Comparison of ENCODE assay signal across 20 cellular contexts in the genomic region with DNA sequence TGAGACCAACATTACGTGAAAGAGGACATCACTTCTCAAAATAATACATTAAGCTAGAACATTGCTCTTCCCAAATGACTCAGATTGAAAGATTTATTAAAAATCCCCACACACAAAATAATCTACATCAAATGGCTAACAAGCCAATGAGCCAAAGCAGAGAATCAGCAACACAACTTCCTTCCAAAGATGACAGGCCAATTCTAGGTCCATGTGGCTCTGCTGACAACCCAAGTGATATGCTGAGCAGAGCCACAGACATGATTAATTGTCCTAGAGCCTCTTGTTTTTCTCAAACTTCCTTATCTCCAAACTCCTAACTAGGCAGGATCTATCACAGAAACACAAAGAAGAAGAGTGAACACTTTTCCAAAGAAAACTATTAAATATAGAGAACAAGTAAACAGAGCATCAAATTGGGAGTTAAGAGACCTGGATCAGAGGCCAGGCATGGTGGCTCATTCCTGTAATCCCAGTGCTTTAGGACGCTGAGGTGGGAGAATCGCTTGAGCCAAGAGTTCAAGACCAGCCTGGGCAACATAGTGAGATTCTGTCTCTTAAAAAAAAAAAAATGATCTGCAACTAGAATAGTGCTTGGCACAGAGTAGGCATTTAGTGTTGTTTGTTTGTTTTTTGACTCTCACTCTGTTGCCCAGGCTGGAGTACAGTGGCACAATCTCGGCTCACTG. TPM values are rescaled to one million over a fixed set of nuclear protein-coding genes. Genes with fewer than 3 reads are reported as not detected.
DNase-seq lines count a peak whose midpoint lies in the region; ATAC-seq, FAIRE-seq and TF ChIP-seq lines count a peak whose summit lies in the region.
"Had no signal": no experiment of that assay in that cellular context is flagged by ENCODE, and none has a peak within 500 bp of the region (broad histone marks: within the 10 kb centered on the region; RNA-seq: fewer than 3 reads in every experiment).

No MANE protein-coding gene starts in this region.

- peak; percentile 27 for FAIRE-seq in GM12892 (lab: Jason Lieb, UNC)
- FAIRE-seq in GM12878 (lab: Jason Lieb, UNC) = no peak
- FAIRE-seq: HepG2 had no signal

- no TSS peak for BruUV-seq in GM12878 (replicated peaks; lab: Mats Ljungman, UMichigan)

- DNase-seq in CMK (ENCODE audit: low read depth) (peak; percentile 20), GM12892 (ENCODE audit: insufficient read length) (no peak), OCI-M1 (lab: John Stamatoyannopoulos, UW) (peak; percentile 44), GM12878 (ENCODE audit: low read depth, low spot score) (peak; percentile 3), right cardiac atrium (no peak), left colon (no peak), cerebellum (ENCODE audit: low spot score) (no peak), SW480 (ENCODE audit: low spot score) (no peak)
- DNase-seq: DMS 273 treated with DMSO at 0.1 percent for 48 hours, GDM1, GOT3, NCI-H1048, NCI-H146, NCI-H2081, NCI-H748 treated with DMSO at 0.1 percent for 48 hours, Peyer's patch, SHP77 had no signal

- no peaks in the 10 kb centered on the region for H4K20me1 ChIP-seq in GM12878 (ENCODE audit: control insufficient read depth, insufficient read depth)

- no peak for TF ChIP-seq RAD21 in GM12878 (IDR thresholded peaks at IDR 0.05; ENCODE audit: insufficient read depth, low read depth, low read length)

- H3K4me3 ChIP-seq in GM12878 (no peak overlapping the region), right cardiac atrium (ENCODE audit: low read length) (no peak overlapping the region)
- H3K4me3 ChIP-seq: Peyer's patch had no signal

- RAD21 ChIA-PET in GM12878 (lab: Charles Lee; ENCODE audit: unreplicated experiment) = no interaction called here

- no peaks in the 10 kb centered on the region for H3K27me3 ChIP-seq in GM12878 (replicated peaks in 1 of 2; ENCODE audit: control insufficient read depth in 2 of 2, insufficient read depth in 2 of 2, low read length in 1 of 2)
- no peaks in the 10 kb centered on the region for H3K27me3 ChIP-seq in right cardiac atrium (ENCODE audit: control insufficient read depth, insufficient read depth)
- H3K27me3 ChIP-seq: Peyer's patch had no signal

- no peak overlapping the region for H3K27ac ChIP-seq in GM12878 (ENCODE audit: control insufficient read depth, insufficient read depth)
- H3K27ac ChIP-seq in right cardiac atrium (ENCODE audit: low read length) = no peak overlapping the region
- H3K27ac ChIP-seq: C4-2B, Peyer's patch had no signal

- SMC1A ChIA-PET in GM12878 (lab: Charles Lee; ENCODE audit: uncharacterized antibody, unreplicated experiment) = interaction anchor here (0.9 to 1.5 kb wide), 3 partner anchors 11 to 103 kb away, joined by 3 to 4 read pairs (median 3); partner anchors contain the start of gene PFKM

- H3K9me3 ChIP-seq in GM12878 (replicated peaks; ENCODE audit: control insufficient read depth, insufficient read depth, low read length) (no peaks in the 10 kb centered on the region), right cardiac atrium (ENCODE audit: control insufficient read depth, low read length) (no peaks in the 10 kb centered on the region)
- H3K9me3 ChIP-seq: Peyer's patch had no signal

- TF ChIP-seq CTCF in GM12878 (IDR thresholded peaks at IDR 0.05 in 2 of 3, conservative IDR thresholded peaks at IDR 0.05 in 1 of 3; ENCODE audit: control insufficient read depth in 2 of 3, extremely low read depth in 1 of 3, insufficient read depth in 1 of 3, low read depth in 3 of 3, low read length in 3 of 3) = no peak

- intact Hi-C loops in GM12878 (cut with micrococcal nuclease; ENCODE audit: unreplicated experiment) (no loop called here), right cardiac atrium (cut with DNase I) (no loop called here), left colon (cut with DNase I, micrococcal nuclease) (no loop called here)

- 78% methylated on average over 4 of the region's 4 CpGs for WGBS in GM12878 (ENCODE audit: insufficient coverage, insufficient replicate concordance, low lambda C conversion rate, missing lambda C conversion rate)
- WGBS in right cardiac atrium = 94% methylated on average over 4 of the region's 4 CpGs

- no peak overlapping the region for H3K9ac ChIP-seq in GM12878 (ENCODE audit: control insufficient read depth, insufficient read depth, low read length)

- H3K79me2 ChIP-seq in GM12878 (ENCODE audit: control insufficient read depth, insufficient read depth, low read length) = no peaks in the 10 kb centered on the region

- POLR2A ChIA-PET in GM12878 (lab: Charles Lee) = no interaction called here

- CTCF ChIA-PET in GM12878 (lab: Yijun Ruan, JAX) = no interaction called here

- no peak for TF ChIP-seq POLR2A in GM12892 (IDR thresholded peaks at IDR 0.05; ENCODE audit: low read depth, low read length)
- TF ChIP-seq POLR2A in GM12878 (IDR thresholded peaks at IDR 0.05; ENCODE audit: low read depth, low read length) = no peak

- ATAC-seq in GM12878 (peak; percentile 67), right cardiac atrium (no peak), left colon (no peak)
- ATAC-seq: HepG2, SK-N-SH treated with all-trans-retinoic acid at 6 μM for 48 hours had no signal

- no peak overlapping the region for H2AFZ ChIP-seq in GM12878 (ENCODE audit: control insufficient read depth, low read depth, low read length)

- no peak overlapping the region for H3K4me2 ChIP-seq in GM12878 (ENCODE audit: control insufficient read depth, insufficient read depth)

- peaks cover 0 to 26% of the 10 kb centered on the region in 2 experiments for H3K36me3 ChIP-seq in GM12878 (ENCODE audit: control insufficient read depth in 2 of 2, insufficient read depth in 2 of 2, low read length in 1 of 2)

- H3K4me1 ChIP-seq in GM12878 (ENCODE audit: control insufficient read depth, insufficient read depth, low read length) (no peaks in the 10 kb centered on the region), right cardiac atrium (ENCODE audit: control insufficient read depth, insufficient read depth, low read length) (no peaks in the 10 kb centered on the region)
- H3K4me1 ChIP-seq: Peyer's patch had no signal

- in situ Hi-C loops in GM12878 (cut with MboI) = no loop called here

- no peak for TF ChIP-seq EP300 in GM12878 (IDR thresholded peaks at IDR 0.05; ENCODE audit: borderline replicate concordance in 1 of 2, control insufficient read depth in 1 of 2, low read depth in 2 of 2, low read length in 2 of 2)

TF ChIP-seq in GM12878, 131 proteins besides CTCF, POLR2A, EP300 and RAD21 (continues in another document):
- TF ChIP-seq ZSCAN29 (IDR thresholded peaks at IDR 0.05) (no peak), SRF (IDR thresholded peaks at IDR 0.05; ENCODE audit: low read depth in 2 of 2, low read length in 2 of 2) (no peak), IKZF2 (IDR thresholded peaks at IDR 0.05) (no peak), E2F4 (IDR thresholded peaks at IDR 0.05; ENCODE audit: low read depth, low read length) (no peak)

RNA-seq across cellular contexts. Expression of gene SENP1, which starts 38.5 kb away (rescaled TPM):
- polyA plus RNA-seq in GM12892 (2012; ENCODE audit: missing spikeins) = 15.6 TPM
- 79.4 and 95.8 TPM in 2 replicates for total RNA-seq in GM12878 (2013; cell fraction: nucleolus; rRNA removed)
- total RNA-seq in GM12878 (2014; rRNA removed) (30.0 and 35.9 TPM in 2 replicates), GM12878 (2014; rRNA removed; fragmentation: Illumina TruSeq; extraction: Trizol) (36.1 and 41.1 TPM in 2 replicates), GM12878 (2021) (28.2 and 29.4 TPM in 2 replicates), right cardiac atrium (10 to 100 TPM in 1 of 4 donors, 1 to 10 TPM in 3; 7.7 to 12.8 (median 9.0) TPM), left colon (10 to 100 TPM; 12.1 to 14.4 TPM), cerebellum (33.0 TPM)
- polyA plus RNA-seq in GM12878 (2011; ENCODE audit: low read depth) = 5.3 TPM
- polyA plus RNA-seq in GM12878 (2011; rRNA removed) (52.4 and 54.4 TPM in 2 replicates), GM12878 (2014; fragmentation: Illumina TruSeq; extraction: Trizol) (34.8 and 39.8 TPM in 2 replicates), GM12878 (2014; fragmentation: Nextera tagmentation; extraction: Ambion mirVana) (10 to 100 TPM in 1 of 2 experiments, 1 to 10 TPM in 1; 8.1 to 12.5 TPM), GM12878 (2014; rRNA removed) (17.3 and 21.2 TPM in 2 replicates), GM12878 (2016; fragmentation: Nextera tagmentation; extraction: Ambion mirVana) (10 to 100 TPM; 21.4 to 23.9 TPM), right cardiac atrium (2.8 TPM)
- 20.8 and 25.5 TPM in 2 replicates for polyA plus RNA-seq in GM12878 (2011; cell fraction: cytosol; rRNA removed)
- 17.9 and 23.1 TPM in 2 replicates for polyA plus RNA-seq in GM12878 (2011; cell fraction: nucleus; rRNA removed)
- polyA plus RNA-seq in GM12878 (2012) = 9.5 and 9.9 TPM in 2 replicates
- 48.7 and 65.6 TPM in 2 replicates for polyA minus RNA-seq in GM12878 (2011; rRNA and poly(A)+ RNA removed)
- polyA minus RNA-seq in GM12878 (2011; cell fraction: cytosol; rRNA and poly(A)+ RNA removed) = 14.8 and 20.3 TPM in 2 replicates
- polyA minus RNA-seq in GM12878 (2011; cell fraction: nucleus; rRNA and poly(A)+ RNA removed) = 26.7 and 42.0 TPM in 2 replicates

RNA-seq across cellular contexts. Expression of gene PFKM, which starts 51.8 kb away (rescaled TPM):
- 93.9 TPM for polyA plus RNA-seq in GM12892 (2012; ENCODE audit: missing spikeins)
- 107 and 125 TPM in 2 replicates for total RNA-seq in GM12878 (2013; cell fraction: nucleolus; rRNA removed)
- 59.6 and 62.8 TPM in 2 replicates for total RNA-seq in GM12878 (2014; rRNA removed)
- total RNA-seq in GM12878 (2014; rRNA removed; fragmentation: Illumina TruSeq; extraction: Trizol) = 55.4 and 56.6 TPM in 2 replicates
- 77.5 and 80.0 TPM in 2 replicates for total RNA-seq in GM12878 (2021)
- polyA plus RNA-seq in GM12878 (2011; ENCODE audit: low read depth) = 56.2 TPM
- polyA plus RNA-seq in GM12878 (2011; rRNA removed) = 52.7 and 65.0 TPM in 2 replicates
- polyA plus RNA-seq in GM12878 (2011; cell fraction: cytosol; rRNA removed) = 53.4 and 56.3 TPM in 2 replicates
- 137 and 152 TPM in 2 replicates for polyA plus RNA-seq in GM12878 (2011; cell fraction: nucleus; rRNA removed)
- 58.5 and 59.1 TPM in 2 replicates for polyA plus RNA-seq in GM12878 (2012)
- 54.1 and 57.9 TPM in 2 replicates for polyA plus RNA-seq in GM12878 (2014; fragmentation: Illumina TruSeq; extraction: Trizol)
- 10 to 100 TPM; 27.6 to 39.0 TPM for polyA plus RNA-seq in GM12878 (2014; fragmentation: Nextera tagmentation; extraction: Ambion mirVana)
- polyA plus RNA-seq in GM12878 (2014; rRNA removed) = 55.3 and 58.6 TPM in 2 replicates
- 10 to 100 TPM; 54.5 to 56.2 TPM for polyA plus RNA-seq in GM12878 (2016; fragmentation: Nextera tagmentation; extraction: Ambion mirVana)
- polyA minus RNA-seq in GM12878 (2011; rRNA and poly(A)+ RNA removed) = 74.3 and 86.8 TPM in 2 replicates
- 20.0 and 20.2 TPM in 2 replicates for polyA minus RNA-seq in GM12878 (2011; cell fraction: cytosol; rRNA and poly(A)+ RNA removed)
- polyA minus RNA-seq in GM12878 (2011; cell fraction: nucleus; rRNA and poly(A)+ RNA removed) = 44.1 and 51.7 TPM in 2 replicates
- 100 to 1,000 TPM; 322 to 429 (median 358) TPM for total RNA-seq in right cardiac atrium
- polyA plus RNA-seq in right cardiac atrium = 204 TPM
- 10 to 100 TPM; 48.1 to 49.6 TPM for total RNA-seq in left colon
- 79.8 TPM for total RNA-seq in cerebellum

Comparison
In these comparisons a context has a peak if more than half of its experiments do, and no peak if none do; other contexts are left out.
1. DNase-seq: peak in CMK (single experiment), OCI-M1 (single experiment) and GM12878 (single experiment); none in GM12892 (single experiment), right cardiac atrium (0 of 3), left colon (0 of 2), cerebellum (single experiment) and SW480 (single experiment).